16 cellular contexts compared by ENCODE assay signal in genomic region chr10:71427246-71427645, GRCh38. TPM values are rescaled to one million over a fixed set of nuclear protein-coding genes. Genes with fewer than 3 reads are reported as not detected.
DNase-seq lines count a peak whose midpoint lies in the region; ATAC-seq lines count a peak whose summit lies in the region.
"Had no signal": no experiment of that assay in that cellular context is flagged by ENCODE, and none has a peak within 500 bp of the region (broad histone marks: within the 10 kb centered on the region; RNA-seq: fewer than 3 reads in every experiment).

No MANE protein-coding gene starts in this region.

- DNase-seq in H4 (ENCODE audit: low spot score): peak; percentile 42
- no peak for DNase-seq in SK-N-MC (ENCODE audit: low read depth, low spot score)
- peak; percentile 14 for DNase-seq in left lobe of liver (ENCODE audit: low spot score)
- peak; percentile 7 for DNase-seq in sciatic nerve (ENCODE audit: low spot score)
- DNase-seq in activated T-cell treated with anti-CD3 and anti-CD28 coated beads, Interleukin-2, amount 50 U/mL, for 48 hours: no peak
- DNase-seq: BE2C; CD4-positive, alpha-beta memory T cell; DMS153; GF-D8; HCEC 1CT; HFFc6 had no signal

- 0 out of 2 replicates have a peak overlapping the region, but pooled peaks have one; percentile 13 for H3K27ac ChIP-seq in SK-N-MC
- H3K27ac ChIP-seq: A549, C4-2B, HL-60 had no signal

- no peak overlapping the region for H3K4me3 ChIP-seq in SK-N-MC
- H3K4me3 ChIP-seq: A549 had no signal

- no peaks in the 10 kb centered on the region for H3K9me3 ChIP-seq in SK-N-MC (ENCODE audit: low read depth, low read length)
- H3K9me3 ChIP-seq: A549, BE2C had no signal

- intact Hi-C loops in sciatic nerve (cut with DNase I): no loop called here

- no peak overlapping the region for H3K9ac ChIP-seq in SK-N-MC (ENCODE audit: insufficient read length)

- H3K36me3 ChIP-seq in SK-N-MC (ENCODE audit: insufficient read depth, low read length): no peaks in the 10 kb centered on the region
- H3K36me3 ChIP-seq: BE2C had no signal

- no peak for ATAC-seq in left lobe of liver
- ATAC-seq in sciatic nerve: no peak
- no peak for ATAC-seq in HG02973 (IDR thresholded peaks at IDR 0.05; ENCODE audit: unreplicated experiment)
- ATAC-seq in GM21717 (IDR thresholded peaks at IDR 0.05; ENCODE audit: unreplicated experiment): no peak
- ATAC-seq: A549 had no signal

RNA-seq across cellular contexts. Expression of gene CDH23, which starts 30.5 kb away (rescaled TPM):
- 0.37 and 0.47 TPM in 2 replicates for total RNA-seq in H4 (2014; rRNA removed; shearing (Covaris generic))
- total RNA-seq in left lobe of liver (20.9 TPM), sciatic nerve (20.1 TPM)

Comparison
In these comparisons a context has a peak if more than half of its experiments do, and no peak if none do; other contexts are left out.
1. DNase-seq: peak in H4 (single experiment), left lobe of liver (single experiment) and sciatic nerve (single experiment); none in SK-N-MC (single experiment) and activated T-cell treated with anti-CD3 and anti-CD28 coated beads, Interleukin-2, amount 50 U/mL, for 48 hours (0 of 2).
2. RNA of gene CDH23, which starts 30.5 kb away (total RNA-seq): 20.9 TPM in left lobe of liver (single experiment) and 20.1 TPM in sciatic nerve (single experiment); 0.37 to 0.47 TPM in H4; every median in the first group is over 10 times any median in the second.